In the genomic region with DNA sequence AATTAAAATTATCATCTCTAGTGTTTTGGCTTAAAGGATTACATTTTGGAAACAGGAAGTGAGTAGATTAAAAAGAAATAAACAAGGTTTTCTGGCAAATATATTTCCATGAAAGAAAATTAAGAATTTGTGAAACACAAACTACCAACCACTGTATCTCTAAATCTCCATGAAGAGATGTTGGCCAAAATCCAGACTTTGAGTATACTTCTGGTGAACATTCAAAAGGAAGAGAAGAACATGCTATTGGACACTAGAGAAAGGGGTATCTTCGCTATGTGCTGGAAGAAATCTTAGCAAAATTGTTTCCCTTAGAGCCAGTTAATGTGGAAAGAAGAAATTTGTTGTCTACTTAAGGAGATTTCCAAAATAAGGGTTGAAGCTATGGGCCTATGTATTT, we compare ENCODE assay signal across 26 cellular contexts.
"Had no signal": no experiment of that assay in that cellular context is flagged by ENCODE, and none has a peak within 500 bp of the region (broad histone marks: within the 10 kb centered on the region; RNA-seq: fewer than 3 reads in every experiment).

No MANE protein-coding gene starts in this region.

- H3K36me3 Mint-ChIP-seq: natural killer cell; stimulated activated naive B cell treated with anti-CD40 and anti-IgM and Interleukin-4, amounts not matched to agents 10 μg/mL and 1 μg/mL and 100 μg/mL, for 72 hours had no signal

- H3K27ac Mint-ChIP-seq: natural killer cell; stimulated activated naive B cell treated with anti-CD40 and anti-IgM and Interleukin-4, amounts not matched to agents 10 μg/mL and 1 μg/mL and 100 μg/mL, for 72 hours; stimulated activated naive CD8-positive, alpha-beta T cell treated with anti-CD3 and anti-CD28 coated beads, Interleukin-15, Interleukin-2, amounts not matched to agents 100 ng/mL and 50 ng/mL, for 24 hours had no signal

- H3K4me3 Mint-ChIP-seq: natural killer cell; stimulated activated naive B cell treated with anti-CD40 and anti-IgM and Interleukin-4, amounts not matched to agents 10 μg/mL and 1 μg/mL and 100 μg/mL, for 72 hours; stimulated activated naive CD8-positive, alpha-beta T cell treated with anti-CD3 and anti-CD28 coated beads, Interleukin-15, Interleukin-2, amounts not matched to agents 100 ng/mL and 50 ng/mL, for 24 hours had no signal

- H3K27me3 ChIP-seq: esophagus squamous epithelium, heart right ventricle, ovary, sigmoid colon, tibial nerve, upper lobe of right lung, uterus had no signal

- ATAC-seq: heart right ventricle; left ventricle myocardium superior; lower lobe of right lung; natural killer cell; psoas muscle; right cardiac atrium; stimulated activated naive B cell treated with anti-CD40 and anti-IgM and Interleukin-4, amounts not matched to agents 10 μg/mL and 1 μg/mL and 100 μg/mL, for 72 hours; upper lobe of right lung had no signal

- H3K4me1 ChIP-seq: esophagus squamous epithelium, heart right ventricle, lower lobe of right lung, psoas muscle, sigmoid colon, tibial nerve, upper lobe of right lung, uterus had no signal

- H3K4me1 Mint-ChIP-seq: natural killer cell; stimulated activated naive B cell treated with anti-CD40 and anti-IgM and Interleukin-4, amounts not matched to agents 10 μg/mL and 1 μg/mL and 100 μg/mL, for 72 hours had no signal

- H3K9me3 ChIP-seq: lower lobe of right lung, ovary, thoracic aorta, upper lobe of right lung, uterus had no signal

- H3K4me3 ChIP-seq: coronary artery, esophagus squamous epithelium, heart right ventricle, lower lobe of right lung, ovary, psoas muscle, sigmoid colon, thoracic aorta, tibial nerve, upper lobe of right lung, uterus had no signal

- H3K27me3 Mint-ChIP-seq: stimulated activated naive B cell treated with anti-CD40 and anti-IgM and Interleukin-4, amounts not matched to agents 10 μg/mL and 1 μg/mL and 100 μg/mL, for 72 hours; stimulated activated naive CD8-positive, alpha-beta T cell treated with anti-CD3 and anti-CD28 coated beads, Interleukin-15, Interleukin-2, amounts not matched to agents 100 ng/mL and 50 ng/mL, for 24 hours had no signal

- H3K36me3 ChIP-seq: esophagus squamous epithelium, heart right ventricle, lower lobe of right lung, ovary, sigmoid colon, thoracic aorta, tibial nerve, upper lobe of right lung, uterus had no signal

- DNase-seq: dermis blood vessel endothelial cell; effector memory CD4-positive, alpha-beta T cell; esophagus squamous epithelium; foreskin melanocyte; glutamatergic neuron; heart right ventricle; hippocampal formation; kidney glomerular epithelial cell; left ventricle myocardium superior; lower lobe of right lung; natural killer cell; occipital lobe; ovary; posterior cingulate gyrus; psoas muscle; right cardiac atrium; sigmoid colon; stimulated activated CD4-positive, alpha-beta T cell treated with anti-CD3 and anti-CD28 coated beads, Interleukin-15, amount 100 ng/mL, for 24 hours; stimulated activated CD4-positive, alpha-beta T cell treated with anti-CD3 and anti-CD28 coated beads, Interleukin-2, amount 100 ng/mL, for 48 hours; stimulated activated naive B cell treated with anti-CD40 and anti-IgM and Interleukin-4, amounts not matched to agents 10 μg/mL and 1 μg/mL and 100 μg/mL, for 72 hours; upper lobe of right lung; uterus had no signal

- H3K27ac ChIP-seq: coronary artery, esophagus squamous epithelium, heart right ventricle, lower lobe of right lung, ovary, psoas muscle, sigmoid colon, thoracic aorta, tibial nerve, upper lobe of right lung, uterus had no signal
